Comparison of ENCODE assay signal across 9 cellular contexts in genomic region chr20:25288291-25289181, GRCh38. TPM values are rescaled to one million over a fixed set of nuclear protein-coding genes. Genes with fewer than 3 reads are reported as not detected.
A peak's percentile ranks its signal among the peaks of the same experiment; 100 is the strongest.
DNase-seq lines count a peak whose midpoint lies in the region; ATAC-seq, FAIRE-seq and TF ChIP-seq lines count a peak whose summit lies in the region.
"Had no signal": no experiment of that assay in that cellular context is flagged by ENCODE, and none has a peak within 500 bp of the region (broad histone marks: within the 10 kb centered on the region; RNA-seq: fewer than 3 reads in every experiment).

No MANE protein-coding gene starts in this region.

- no peak overlapping the region for H3K27ac Mint-ChIP-seq in CD8-positive, alpha-beta T cell
- H3K27ac Mint-ChIP-seq: IgD-negative memory B cell had no signal

- no peaks in the 10 kb centered on the region for H3K27me3 ChIP-seq in CD8-positive, alpha-beta T cell (ENCODE audit: insufficient read depth, low read length)

- no peaks in the 10 kb centered on the region for H3K9me3 Mint-ChIP-seq in CD8-positive, alpha-beta T cell
- H3K9me3 Mint-ChIP-seq: IgD-negative memory B cell had no signal

- H3K4me3 ChIP-seq in CD8-positive, alpha-beta T cell (ENCODE audit: low read depth, low read length), result no peak overlapping the region

- H3K4me1 Mint-ChIP-seq in CD8-positive, alpha-beta T cell (ENCODE audit: low read depth), result no peaks in the 10 kb centered on the region

- FAIRE-seq in H54 (lab: Jason Lieb, UNC), result no peak

- H3K27ac ChIP-seq in CD8-positive, alpha-beta T cell (ENCODE audit: low read depth, low read length), result no peak overlapping the region

- no peak overlapping the region for H3K4me3 Mint-ChIP-seq in CD8-positive, alpha-beta T cell

- POLR2A ChIA-PET in CD8-positive, alpha-beta T cell (lab: Charles Lee), result no interaction called here

- peaks cover 26% of the 10 kb centered on the region for H3K36me3 ChIP-seq in CD8-positive, alpha-beta T cell (ENCODE audit: insufficient read depth, low read length)

- peaks cover 81% of the 10 kb centered on the region for H3K36me3 Mint-ChIP-seq in CD8-positive, alpha-beta T cell

- ATAC-seq in GM18499 (IDR thresholded peaks at IDR 0.05; ENCODE audit: insufficient read depth, unreplicated experiment) (peak; percentile 93), GM19468 (IDR thresholded peaks at IDR 0.05; ENCODE audit: extremely low read depth, unreplicated experiment) (peak; percentile 95), HG03175 (IDR thresholded peaks at IDR 0.05; ENCODE audit: unreplicated experiment) (peak; percentile 95), left cardiac atrium (no peak)
- ATAC-seq in CD8-positive, alpha-beta T cell, result no peak

- H3K27me3 Mint-ChIP-seq in CD8-positive, alpha-beta T cell (ENCODE audit: low read depth), result no peaks in the 10 kb centered on the region
- H3K27me3 Mint-ChIP-seq: IgD-negative memory B cell had no signal

- DNase-seq in left cardiac atrium (peak; percentile 22), H54 (ENCODE audit: insufficient read length, low spot score) (no peak), T-helper 2 cell (no peak)
- DNase-seq in CD8-positive, alpha-beta T cell, result no peak
- DNase-seq in activated CD4-positive, alpha-beta T cell treated with anti-CD3 and anti-CD28 coated beads, Interleukin-2, amount 50 U/mL, for 4 hours, result no peak

- TF ChIP-seq POLR2A in H54 (IDR thresholded peaks at IDR 0.05; ENCODE audit: low read depth, low read length), result no peak

- intact Hi-C loops in left cardiac atrium (cut with DNase I), result no loop called here
- intact Hi-C loops in CD8-positive, alpha-beta T cell (cut with DNase I, micrococcal nuclease), result no loop called here

- CTCF ChIA-PET in CD8-positive, alpha-beta T cell (lab: Charles Lee), result interaction anchor here (1.2 kb wide), 1 partner anchor 111 kb away, joined by 3 read pairs; no protein-coding TSS in a partner anchor

- no peaks in the 10 kb centered on the region for H3K4me1 ChIP-seq in CD8-positive, alpha-beta T cell (ENCODE audit: insufficient read depth, low read length)

- no peaks in the 10 kb centered on the region for H3K9me3 ChIP-seq in CD8-positive, alpha-beta T cell (ENCODE audit: low read length)

- no peak for TF ChIP-seq CTCF in CD8-positive, alpha-beta T cell (IDR thresholded peaks at IDR 0.05)

RNA-seq across cellular contexts. Expression of gene PYGB, which starts 40.7 kb away (rescaled TPM):
- total RNA-seq in left cardiac atrium, result 100 to 1,000 TPM; 103 to 152 TPM
- total RNA-seq in CD8-positive, alpha-beta T cell, result 10 to 100 TPM; 35.2 to 39.2 TPM

Comparison
In these comparisons a context has a peak if more than half of its experiments do, and no peak if none do; other contexts are left out.
1. ATAC-seq: peak in GM18499 (single experiment), GM19468 (single experiment) and HG03175 (single experiment); none in left cardiac atrium (0 of 2) and CD8-positive, alpha-beta T cell (single experiment).